12 cellular contexts compared by ENCODE assay signal in the genomic region with DNA sequence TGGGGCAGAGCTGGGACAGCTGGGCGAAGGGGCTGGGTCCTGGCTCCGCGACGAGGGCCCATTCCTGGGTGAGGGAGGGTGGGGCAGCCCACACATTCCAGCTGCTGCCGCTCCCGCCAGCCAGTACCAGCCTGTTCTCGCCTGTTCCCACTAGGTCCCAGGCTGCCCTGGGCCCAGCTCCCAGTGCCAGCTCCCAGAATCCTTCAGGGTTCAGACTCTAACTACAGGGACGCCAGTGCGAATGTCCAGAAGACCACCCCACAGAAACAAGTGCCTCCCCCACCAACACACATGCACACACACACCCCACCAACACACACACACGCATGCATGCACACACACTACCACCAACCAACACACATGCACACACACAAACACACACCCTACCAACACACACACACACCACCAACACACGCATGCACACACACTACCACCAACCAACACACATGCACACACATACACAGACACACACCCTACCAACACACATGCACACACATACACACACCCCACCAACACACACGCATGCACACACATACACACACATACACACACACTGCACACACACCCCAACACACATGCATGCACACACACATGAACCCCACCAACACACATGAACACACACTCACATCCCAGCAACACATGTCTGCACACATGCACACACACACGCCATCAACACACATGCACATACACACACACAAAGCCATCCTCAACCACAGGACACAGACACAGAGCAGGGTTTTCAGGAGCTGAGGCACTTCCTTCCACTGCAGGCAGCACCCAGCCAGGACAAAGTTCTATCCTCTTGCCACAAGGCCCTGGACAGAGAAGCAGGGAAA. TPM values are rescaled to one million over a fixed set of nuclear protein-coding genes. Genes with fewer than 3 reads are reported as not detected.
DNase-seq lines count a peak whose midpoint lies in the region; ATAC-seq and TF ChIP-seq lines count a peak whose summit lies in the region.
"Had no signal": no experiment of that assay in that cellular context is flagged by ENCODE, and none has a peak within 500 bp of the region (broad histone marks: within the 10 kb centered on the region; RNA-seq: fewer than 3 reads in every experiment).

No MANE protein-coding gene starts in this region.

- TF ChIP-seq POLR2A in upper lobe of left lung (IDR thresholded peaks at IDR 0.05): peak in 1 of 4 donors; percentile 15

- H3K9me3 ChIP-seq in upper lobe of left lung: no peaks in the 10 kb centered on the region

- H3K27me3 Mint-ChIP-seq in activated naive CD4-positive, alpha-beta T cell treated with anti-CD3 and anti-CD28 coated beads for 36 hours (ENCODE audit: low read depth): no peaks in the 10 kb centered on the region

- H3K27ac ChIP-seq in RWPE1 (peak overlapping the region; percentile 100), upper lobe of left lung (peak overlapping the region; percentile 84 to 89 (median 86))

- peaks cover 28 to 76% (median 48%) of the 10 kb centered on the region in 4 donors for H3K4me1 ChIP-seq in upper lobe of left lung

- no peaks in the 10 kb centered on the region for H3K9me3 Mint-ChIP-seq in activated naive CD4-positive, alpha-beta T cell treated with anti-CD3 and anti-CD28 coated beads for 36 hours

- no peaks in the 10 kb centered on the region for H3K27me3 ChIP-seq in upper lobe of left lung

- POLR2A ChIA-PET in RWPE1 (lab: Yijun Ruan, JAX; ENCODE audit: low non-redundant PET): interaction anchor here (0.5 to 1.4 kb wide), 5 partner anchors 9 to 878 kb away, joined by 3 to 7 read pairs (median 5); partner anchors contain the start of gene EIF1

- ATAC-seq in upper lobe of left lung (ENCODE audit: low FRiP score in 2 of 2) (peak; percentile 11 to 76), GM18502 (IDR thresholded peaks at IDR 0.05; ENCODE audit: poor library complexity, unreplicated experiment) (no peak), HG03460 (IDR thresholded peaks at IDR 0.05; ENCODE audit: unreplicated experiment) (no peak)

- H3K36me3 Mint-ChIP-seq in activated naive CD4-positive, alpha-beta T cell treated with anti-CD3 and anti-CD28 coated beads for 36 hours (ENCODE audit: low read depth): no peaks in the 10 kb centered on the region

- no peak overlapping the region for H3K4me3 Mint-ChIP-seq in activated naive CD4-positive, alpha-beta T cell treated with anti-CD3 and anti-CD28 coated beads for 36 hours

- H3K36me3 ChIP-seq in upper lobe of left lung: no peaks in the 10 kb centered on the region

- peaks cover 8% of the 10 kb centered on the region for H3K4me1 Mint-ChIP-seq in activated naive CD4-positive, alpha-beta T cell treated with anti-CD3 and anti-CD28 coated beads for 36 hours (ENCODE audit: low read depth)

- CTCF ChIA-PET in RWPE1 (lab: Yijun Ruan, JAX): interaction anchor here (0.5 to 13.5 kb wide), 4 partner anchors 12 to 1187 kb away, joined by 3 to 321 read pairs (median 7); no protein-coding TSS in a partner anchor
- CTCF ChIA-PET in activated naive CD4-positive, alpha-beta T cell treated with anti-CD3 and anti-CD28 coated beads for 36 hours (lab: Charles Lee): interaction anchor here (0.8 to 11.3 kb wide), 5 partner anchors 14 to 212 kb away, joined by 3 to 295 read pairs (median 10); no protein-coding TSS in a partner anchor

- TF ChIP-seq CTCF in RWPE1 (conservative IDR thresholded peaks at IDR 0.05; ENCODE audit: low read depth) (no peak), epithelial cell of esophagus (IDR thresholded peaks at IDR 0.05; ENCODE audit: insufficient read depth, low read depth, low read length, missing control alignments) (no peak), upper lobe of left lung (IDR thresholded peaks at IDR 0.05) (no peak)

- TF ChIP-seq EP300 in upper lobe of left lung (IDR thresholded peaks at IDR 0.05): peak in 1 of 4 donors; percentile 39

- intact Hi-C loops in activated naive CD4-positive, alpha-beta T cell treated with anti-CD3 and anti-CD28 coated beads for 36 hours (cut with micrococcal nuclease): no loop called here

- peak; percentile 83 for DNase-seq in RWPE1 (ENCODE audit: low spot score)
- peak; percentile 97 for DNase-seq in epithelial cell of esophagus (ENCODE audit: low read depth)
- DNase-seq in occipital lobe (lab: John Stamatoyannopoulos, UW): peak; percentile 5
- peak in 1 of 2 donors; percentile 82 for DNase-seq in upper lobe of left lung
- no peak for DNase-seq in activated naive CD4-positive, alpha-beta T cell treated with anti-CD3 and anti-CD28 coated beads for 36 hours
- DNase-seq: MM.1S; stimulated activated CD4-positive, alpha-beta T cell treated with anti-CD3 and anti-CD28 coated beads, Interleukin-4, amount 100 ng/mL, for 1 hour had no signal

- no peak overlapping the region for H3K27ac Mint-ChIP-seq in activated naive CD4-positive, alpha-beta T cell treated with anti-CD3 and anti-CD28 coated beads for 36 hours

- H3K4me3 ChIP-seq in epithelial cell of esophagus (ENCODE audit: low read length): no peak overlapping the region
- no peak overlapping the region for H3K4me3 ChIP-seq in upper lobe of left lung

- WGBS in upper lobe of left lung, 2 donors: 68 to 95% methylated on average over 6 to 12 of the region's 13 CpGs

RNA-seq across cellular contexts. Expression of gene KRT17, which starts 27.5 kb away (rescaled TPM):
- total RNA-seq in occipital lobe (0.31 TPM), upper lobe of left lung (10 to 100 TPM in 4 of 6 donors, 1 to 10 TPM in 1, under 1 TPM in 1; 0.78 to 33.3 (median 18.0) TPM)
- not detected for total RNA-seq in activated naive CD4-positive, alpha-beta T cell treated with anti-CD3 and anti-CD28 coated beads for 36 hours
- total RNA-seq: lung microvascular endothelial cell; T-helper 2 cell treated with Interferon-gamma antibody and Interleukin-4, amounts not matched to agents 100 ng/mL and 5 ng/mL, for 36 hours had no signal

RNA-seq across cellular contexts. Expression of gene EIF1, which starts 36.8 kb away (rescaled TPM):
- total RNA-seq in occipital lobe (95.5 TPM), upper lobe of left lung (100 to 1,000 TPM; 109 to 998 (median 405) TPM)
- 1,000 to 10,000 TPM; 1,206 to 1,253 TPM for total RNA-seq in activated naive CD4-positive, alpha-beta T cell treated with anti-CD3 and anti-CD28 coated beads for 36 hours

RNA-seq across cellular contexts. Expression of gene KRT16, which starts 39.3 kb away (rescaled TPM):
- total RNA-seq in occipital lobe (not detected), upper lobe of left lung (not detected)
- total RNA-seq in activated naive CD4-positive, alpha-beta T cell treated with anti-CD3 and anti-CD28 coated beads for 36 hours: not detected
- total RNA-seq: fibroblast of villous mesenchyme; lung microvascular endothelial cell; T-helper 2 cell treated with Interferon-gamma antibody and Interleukin-4, amounts not matched to agents 100 ng/mL and 5 ng/mL, for 36 hours had no signal

Comparison
In these comparisons a context has a peak if more than half of its experiments do, and no peak if none do; other contexts are left out.
1. ATAC-seq: peak in upper lobe of left lung (2 of 2); none in GM18502 (single experiment) and HG03460 (single experiment).